In the genomic region with DNA sequence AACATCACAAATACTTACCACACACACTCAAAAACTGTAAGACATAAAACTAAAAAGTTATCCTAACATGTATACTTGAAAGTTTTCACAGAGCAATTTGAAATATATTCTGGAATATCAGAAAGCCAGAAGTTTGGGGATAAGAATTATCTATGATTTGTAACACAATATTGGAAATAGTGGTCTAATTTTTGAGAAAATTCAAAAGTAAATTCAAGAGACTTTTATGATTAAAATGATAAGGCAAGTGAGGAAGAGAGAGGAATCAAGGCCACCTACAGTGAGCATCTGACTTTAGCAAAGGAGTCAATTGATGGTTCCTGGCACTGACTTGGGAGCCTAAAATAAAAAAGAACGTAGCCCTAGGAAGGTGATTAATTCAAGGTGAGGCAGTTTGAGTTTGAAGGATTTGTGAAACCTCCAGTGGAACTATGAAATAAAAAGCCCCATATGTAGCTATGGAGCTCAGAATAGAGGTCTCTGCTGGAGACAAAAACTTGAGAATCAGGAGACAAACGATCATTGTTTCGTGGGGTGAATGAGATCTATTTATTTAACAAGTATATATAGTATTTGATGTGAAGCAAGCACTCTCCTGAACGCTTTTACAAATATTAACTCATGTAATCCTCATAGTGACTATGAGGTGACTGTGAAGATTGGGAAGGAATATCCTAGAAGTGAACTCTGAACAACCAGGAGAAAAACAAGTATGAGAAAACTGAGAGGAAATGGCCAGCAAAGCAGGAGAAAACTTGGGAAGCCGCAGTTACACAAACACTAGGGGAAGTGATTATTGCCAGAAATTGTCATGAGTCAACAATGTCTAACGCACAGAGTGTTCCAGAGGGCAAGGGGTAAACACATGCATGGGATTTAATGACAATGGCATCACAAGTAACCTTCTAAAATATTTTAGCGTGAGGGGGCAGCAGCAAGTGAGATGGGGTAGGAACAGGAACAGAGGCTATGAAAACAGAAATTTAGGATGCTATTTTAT, we compare ENCODE assay signal across 9 cellular contexts. TPM values are rescaled to one million over a fixed set of nuclear protein-coding genes. Genes with fewer than 3 reads are reported as not detected.
DNase-seq lines count a peak whose midpoint lies in the region; ATAC-seq, FAIRE-seq and TF ChIP-seq lines count a peak whose summit lies in the region.
"Had no signal": no experiment of that assay in that cellular context is flagged by ENCODE, and none has a peak within 500 bp of the region (broad histone marks: within the 10 kb centered on the region; RNA-seq: fewer than 3 reads in every experiment).

No MANE protein-coding gene starts in this region.

- no peaks in the 10 kb centered on the region for H3K36me3 ChIP-seq in bronchial epithelial cell (ENCODE audit: control insufficient read depth, insufficient read depth, low read length)
- no peaks in the 10 kb centered on the region for H3K36me3 ChIP-seq in thyroid gland

- WGBS in thyroid gland, 2 donors: 45 to 46% methylated on average over 7 of the region's 7 CpGs

- intact Hi-C loops in thyroid gland (cut with DNase I): no loop called here

- POLR2A ChIA-PET in activated CD8-positive, alpha-beta T cell treated with anti-CD3 and anti-CD28 coated beads, Interleukin-2, amount 10 ng/mL, durations not matched to agents 7 days and 5 days (lab: Charles Lee): no interaction called here

- DNase-seq in HT-29 (ENCODE audit: low spot score) (peak; percentile 80), bronchial epithelial cell (ENCODE audit: low read depth) (peak; percentile 81), left lobe of liver (ENCODE audit: low spot score) (peak; percentile 63), thyroid gland (no peak)
- DNase-seq in stimulated activated naive B cell treated with anti-CD40 and anti-IgM and Interleukin-4, amounts not matched to agents 10 μg/mL and 1 μg/mL and 100 μg/mL, for 72 hours: no peak
- no peak for DNase-seq in activated CD8-positive, alpha-beta T cell treated with anti-CD3 and anti-CD28 coated beads, Interleukin-2, amount 10 ng/mL, durations not matched to agents 7 days and 5 days

- H3K27me3 ChIP-seq in bronchial epithelial cell (ENCODE audit: control insufficient read depth, insufficient read depth, low read length): no peaks in the 10 kb centered on the region
- no peaks in the 10 kb centered on the region for H3K27me3 ChIP-seq in thyroid gland

- no peaks in the 10 kb centered on the region for H3K4me1 Mint-ChIP-seq in stimulated activated naive B cell treated with anti-CD40 and anti-IgM and Interleukin-4, amounts not matched to agents 10 μg/mL and 1 μg/mL and 100 μg/mL, for 72 hours
- H3K4me1 Mint-ChIP-seq in activated CD8-positive, alpha-beta T cell treated with anti-CD3 and anti-CD28 coated beads, Interleukin-2, amount 10 ng/mL, durations not matched to agents 7 days and 5 days (ENCODE audit: low read depth): no peaks in the 10 kb centered on the region

- H3K4me3 Mint-ChIP-seq in stimulated activated naive B cell treated with anti-CD40 and anti-IgM and Interleukin-4, amounts not matched to agents 10 μg/mL and 1 μg/mL and 100 μg/mL, for 72 hours: no peak overlapping the region
- no peak overlapping the region for H3K4me3 Mint-ChIP-seq in activated CD8-positive, alpha-beta T cell treated with anti-CD3 and anti-CD28 coated beads, Interleukin-2, amount 10 ng/mL, durations not matched to agents 7 days and 5 days

- peak in 1 of 2 donors; percentile 15 for TF ChIP-seq POLR2A in thyroid gland (IDR thresholded peaks at IDR 0.05)

- H3K4me3 ChIP-seq in bronchial epithelial cell (ENCODE audit: low read depth, low read length) (no peak overlapping the region), thyroid gland (replicated peaks in 1 of 3) (no peak overlapping the region)

- no peaks in the 10 kb centered on the region for H3K9me3 ChIP-seq in thyroid gland

- H3K9me3 Mint-ChIP-seq in stimulated activated naive B cell treated with anti-CD40 and anti-IgM and Interleukin-4, amounts not matched to agents 10 μg/mL and 1 μg/mL and 100 μg/mL, for 72 hours: peaks cover 0 to 2% of the 10 kb centered on the region in 2 donors
- H3K9me3 Mint-ChIP-seq in activated CD8-positive, alpha-beta T cell treated with anti-CD3 and anti-CD28 coated beads, Interleukin-2, amount 10 ng/mL, durations not matched to agents 7 days and 5 days (ENCODE audit: insufficient read depth): no peaks in the 10 kb centered on the region

- H3K36me3 Mint-ChIP-seq in stimulated activated naive B cell treated with anti-CD40 and anti-IgM and Interleukin-4, amounts not matched to agents 10 μg/mL and 1 μg/mL and 100 μg/mL, for 72 hours: no peaks in the 10 kb centered on the region
- H3K36me3 Mint-ChIP-seq in activated CD8-positive, alpha-beta T cell treated with anti-CD3 and anti-CD28 coated beads, Interleukin-2, amount 10 ng/mL, durations not matched to agents 7 days and 5 days (ENCODE audit: low read depth): no peaks in the 10 kb centered on the region

- H3K27ac ChIP-seq in thyroid gland: peak overlapping the region; percentile 65 to 85 (median 79)

- no peak overlapping the region for H3K27ac Mint-ChIP-seq in stimulated activated naive B cell treated with anti-CD40 and anti-IgM and Interleukin-4, amounts not matched to agents 10 μg/mL and 1 μg/mL and 100 μg/mL, for 72 hours
- H3K27ac Mint-ChIP-seq in activated CD8-positive, alpha-beta T cell treated with anti-CD3 and anti-CD28 coated beads, Interleukin-2, amount 10 ng/mL, durations not matched to agents 7 days and 5 days: no peak overlapping the region

- no peak for TF ChIP-seq CTCF in bronchial epithelial cell (IDR thresholded peaks at IDR 0.05; ENCODE audit: insufficient read depth, low read length, severe bottlenecking)
- no peak for TF ChIP-seq CTCF in thyroid gland (IDR thresholded peaks at IDR 0.05)

- H3K27me3 Mint-ChIP-seq in stimulated activated naive B cell treated with anti-CD40 and anti-IgM and Interleukin-4, amounts not matched to agents 10 μg/mL and 1 μg/mL and 100 μg/mL, for 72 hours: no peaks in the 10 kb centered on the region
- no peaks in the 10 kb centered on the region for H3K27me3 Mint-ChIP-seq in activated CD8-positive, alpha-beta T cell treated with anti-CD3 and anti-CD28 coated beads, Interleukin-2, amount 10 ng/mL, durations not matched to agents 7 days and 5 days (ENCODE audit: low read depth)

- CTCF ChIA-PET in activated CD8-positive, alpha-beta T cell treated with anti-CD3 and anti-CD28 coated beads, Interleukin-2, amount 10 ng/mL, durations not matched to agents 7 days and 5 days (lab: Charles Lee): no interaction called here

- FAIRE-seq in bronchial epithelial cell (lab: Jason Lieb, UNC): no peak

- peaks cover 0 to 3% of the 10 kb centered on the region in 2 donors for H3K4me1 ChIP-seq in thyroid gland

- peak; percentile 87 for ATAC-seq in left lobe of liver
- ATAC-seq in GM21825 (IDR thresholded peaks at IDR 0.05; ENCODE audit: unreplicated experiment): no peak
- no peak for ATAC-seq in stimulated activated naive B cell treated with anti-CD40 and anti-IgM and Interleukin-4, amounts not matched to agents 10 μg/mL and 1 μg/mL and 100 μg/mL, for 72 hours (replicated peaks)
- no peak for ATAC-seq in activated CD8-positive, alpha-beta T cell treated with anti-CD3 and anti-CD28 coated beads, Interleukin-2, amount 10 ng/mL, durations not matched to agents 7 days and 5 days
- no peak for ATAC-seq in GM18867 (IDR thresholded peaks at IDR 0.05; ENCODE audit: unreplicated experiment)

RNA-seq across cellular contexts. Expression of a gene that starts 12.8 kb away (rescaled TPM):
- 30.4 and 38.4 TPM in 2 replicates for total RNA-seq in HT-29 (2014; rRNA removed; shearing (Covaris generic))
- total RNA-seq in bronchial epithelial cell: 0.64 and 2.1 TPM in 2 replicates
- total RNA-seq in left lobe of liver: 144 TPM
- 100 to 1,000 TPM in 3 of 4 donors, 10 to 100 TPM in 1; 56.7 to 208 (median 144) TPM for total RNA-seq in thyroid gland
- not detected for total RNA-seq in activated CD8-positive, alpha-beta T cell treated with anti-CD3 and anti-CD28 coated beads, Interleukin-2, amount 10 ng/mL, durations not matched to agents 7 days and 5 days
- total RNA-seq: activated CD8-positive, alpha-beta memory T cell treated with anti-CD3 and anti-CD28 coated beads for 36 hours had no signal

Comparison
In these comparisons a context has a peak if more than half of its experiments do, and no peak if none do; other contexts are left out.
1. DNase-seq: peak in HT-29 (single experiment), bronchial epithelial cell (single experiment) and left lobe of liver (single experiment); none in thyroid gland (0 of 2), stimulated activated naive B cell treated with anti-CD40 and anti-IgM and Interleukin-4, amounts not matched to agents 10 μg/mL and 1 μg/mL and 100 μg/mL, for 72 hours (single experiment) and activated CD8-positive, alpha-beta T cell treated with anti-CD3 and anti-CD28 coated beads, Interleukin-2, amount 10 ng/mL, durations not matched to agents 7 days and 5 days (single experiment).
2. RNA of a gene that starts 12.8 kb away (total RNA-seq): 56.7 to 208 TPM in thyroid gland, 144 TPM in left lobe of liver (single experiment) and 30.4 to 38.4 TPM in HT-29; 0.64 to 2.1 TPM in bronchial epithelial cell and not detected in activated CD8-positive, alpha-beta T cell treated with anti-CD3 and anti-CD28 coated beads, Interleukin-2, amount 10 ng/mL, durations not matched to agents 7 days and 5 days; every median in the first group is over 10 times any median in the second.